ENCODE assay signal across 1 cellular context in genomic region chr5:154762700-154763099, GRCh38.
TF ChIP-seq lines count a peak whose summit lies in the region.

No MANE protein-coding gene starts in this region.

TF ChIP-seq in SK-N-SH treated with all-trans-retinoic acid at 6 μM for 48 hours, 23 proteins besides CTCF, POLR2A, EP300 and RAD21:
- TF ChIP-seq TSHZ2 (CRISPR knock-in tag; IDR thresholded peaks at IDR 0.05): 0 out of 2 replicates have a peak, but pooled peaks have one; percentile 47
- no peak for TF ChIP-seq ZFP3 (CRISPR knock-in tag; IDR thresholded peaks at IDR 0.05)
- 0 out of 2 replicates have a peak, but pooled peaks have one; percentile 8 for TF ChIP-seq ISL1 (CRISPR knock-in tag; IDR thresholded peaks at IDR 0.05)
- TF ChIP-seq TCF4 (CRISPR knock-in tag; IDR thresholded peaks at IDR 0.05; ENCODE audit: borderline replicate concordance): peak; percentile 33; the same call in 1 of the 2 replicates
